Comparison of ENCODE assay signal across 22 cellular contexts in genomic region chr16:81564368-81565060, GRCh38.
DNase-seq lines count a peak whose midpoint lies in the region; ATAC-seq, FAIRE-seq and TF ChIP-seq lines count a peak whose summit lies in the region.
"Had no signal": no experiment of that assay in that cellular context is flagged by ENCODE, and none has a peak within 500 bp of the region (broad histone marks: within the 10 kb centered on the region; RNA-seq: fewer than 3 reads in every experiment).

No MANE protein-coding gene starts in this region.

- H3K4me2 ChIP-seq in keratinocyte (ENCODE audit: control insufficient read depth, extremely low read depth, insufficient read depth, low read depth, low read length), result no peak overlapping the region

- peaks cover 70% of the 10 kb centered on the region for H3K4me1 Mint-ChIP-seq in brain

- no peak for FAIRE-seq in keratinocyte (lab: Jason Lieb, UNC)

- peaks cover 38% of the 10 kb centered on the region for H4K20me1 ChIP-seq in keratinocyte (ENCODE audit: control insufficient read depth, extremely low read depth, insufficient read depth, low read length)

- H3K79me2 ChIP-seq in keratinocyte (ENCODE audit: control insufficient read depth, insufficient read depth, low read length), result peaks cover 92% of the 10 kb centered on the region

- in situ Hi-C loops in G401 (cut with HindIII; ENCODE audit: low sequenced_read_pairs), result no loop called here

- no peak for ATAC-seq in GM18502 (IDR thresholded peaks at IDR 0.05; ENCODE audit: poor library complexity, unreplicated experiment)
- no peak for ATAC-seq in HG03571 (IDR thresholded peaks at IDR 0.05; ENCODE audit: unreplicated experiment)
- ATAC-seq: activated CD8-positive, alpha-beta T cell treated with anti-CD3 and anti-CD28 coated beads for 36 hours; heart left ventricle; left ventricle myocardium superior had no signal

- H3K4me3 ChIP-seq in keratinocyte (ENCODE audit: control insufficient read depth in 2 of 3, extremely low read depth in 1 of 3, insufficient read depth in 2 of 3, low read depth in 1 of 3, low read length in 3 of 3), result no peak overlapping the region
- H3K4me3 ChIP-seq: heart left ventricle, ovary, transverse colon had no signal

- H3K36me3 ChIP-seq in keratinocyte (ENCODE audit: control insufficient read depth in 2 of 2, extremely low read depth in 1 of 2, insufficient read depth in 2 of 2, low read length in 2 of 2), result peaks cover 3 to 6% of the 10 kb centered on the region in 2 experiments
- H3K36me3 ChIP-seq: heart left ventricle, ovary, transverse colon had no signal

- peaks cover 15% of the 10 kb centered on the region for H3K9me1 ChIP-seq in keratinocyte (ENCODE audit: control insufficient read depth, extremely low read depth, insufficient read depth, low read length)

- DNase-seq in G401 (ENCODE audit: low spot score), result peak; percentile 23
- no peak for DNase-seq in keratinocyte (ENCODE audit: low read depth, low spot score)
- peak; percentile 73 for DNase-seq in retina
- no peak for DNase-seq in NCI-H1105 treated with DMSO at 0.1 percent for 48 hours (lab: John Stamatoyannopoulos, UW)
- no peak for DNase-seq in OCI-M1 (lab: John Stamatoyannopoulos, UW)
- DNase-seq: activated CD4-positive, CD25-positive, alpha-beta regulatory T cell; activated CD8-positive, alpha-beta T cell treated with anti-CD3 and anti-CD28 coated beads for 36 hours; activated naive CD4-positive, alpha-beta T cell treated with Interleukin-2 at 50 U/mL for 16 hours; activated T-cell treated with anti-CD3 and anti-CD28 coated beads, Interleukin-2, amount 50 U/mL, for 1 hour; DMS79; effector CD8-positive, alpha-beta T cell; HCEC 1CT; heart left ventricle; KG1; left ventricle myocardium superior; NCI-H2029; ovary; stimulated activated naive CD4-positive, alpha-beta T cell; transverse colon had no signal

- dilution Hi-C loops in keratinocyte (cut with MboI; ENCODE audit: extremely low pct_ligation_motif_present, low sequenced_read_pairs), result no loop called here

- peaks cover 39% of the 10 kb centered on the region for H3K4me1 ChIP-seq in keratinocyte (ENCODE audit: control insufficient read depth, extremely low read depth, insufficient read depth, low read length)

- H3K27ac Mint-ChIP-seq in brain, result peak overlapping the region; percentile 34 to 97 (median 82)
- H3K27ac Mint-ChIP-seq: activated CD8-positive, alpha-beta T cell treated with anti-CD3 and anti-CD28 coated beads for 36 hours had no signal

- H2AFZ ChIP-seq in keratinocyte (ENCODE audit: control insufficient read depth, low read length), result no peak overlapping the region

- no peaks in the 10 kb centered on the region for H3K27me3 ChIP-seq in keratinocyte (ENCODE audit: control insufficient read depth, extremely low read depth, insufficient read depth, low read length)
- H3K27me3 ChIP-seq: heart left ventricle, ovary, transverse colon had no signal

- no peak overlapping the region for H3K27ac ChIP-seq in keratinocyte (ENCODE audit: control insufficient read depth, insufficient read depth, low read length)
- H3K27ac ChIP-seq: heart left ventricle, ovary, transverse colon had no signal

- peaks cover 3% of the 10 kb centered on the region for H3K27me3 Mint-ChIP-seq in brain
- H3K27me3 Mint-ChIP-seq: activated CD8-positive, alpha-beta T cell treated with anti-CD3 and anti-CD28 coated beads for 36 hours had no signal

- no peak for TF ChIP-seq CTCF in brain (conservative IDR thresholded peaks at IDR 0.05)
- no peak for TF ChIP-seq CTCF in keratinocyte (optimal IDR thresholded peaks at IDR 0.05 in 1 of 3, IDR thresholded peaks at IDR 0.05 in 1 of 3, conservative IDR thresholded peaks at IDR 0.05 in 1 of 3; ENCODE audit: extremely low read depth in 1 of 3, insufficient read depth in 2 of 3, low read length in 3 of 3)

- peaks cover 8% of the 10 kb centered on the region for H3K36me3 Mint-ChIP-seq in brain

- no peaks in the 10 kb centered on the region for H3K9me3 ChIP-seq in keratinocyte (ENCODE audit: control insufficient read depth, low read depth, low read length)
- H3K9me3 ChIP-seq: heart left ventricle, ovary, transverse colon had no signal

- peak overlapping the region; percentile 31 for H3K9ac ChIP-seq in keratinocyte (ENCODE audit: control insufficient read depth, extremely low read depth, insufficient read depth, low read length)

- peak overlapping the region in 3 of 5 experiments; percentile 7 to 32 (median 31) for H3K4me3 Mint-ChIP-seq in brain
- H3K4me3 Mint-ChIP-seq: activated CD8-positive, alpha-beta T cell treated with anti-CD3 and anti-CD28 coated beads for 36 hours had no signal

- no peaks in the 10 kb centered on the region for H3K9me3 Mint-ChIP-seq in brain
- H3K9me3 Mint-ChIP-seq: activated CD8-positive, alpha-beta T cell treated with anti-CD3 and anti-CD28 coated beads for 36 hours had no signal

Comparison
In these comparisons a context has a peak if more than half of its experiments do, and no peak if none do; other contexts are left out.
1. DNase-seq: peak in G401 (single experiment) and retina (single experiment); none in keratinocyte (single experiment), NCI-H1105 treated with DMSO at 0.1 percent for 48 hours (single experiment) and OCI-M1 (single experiment).